ENCODE assay signal across 8 cellular contexts in the genomic region with DNA sequence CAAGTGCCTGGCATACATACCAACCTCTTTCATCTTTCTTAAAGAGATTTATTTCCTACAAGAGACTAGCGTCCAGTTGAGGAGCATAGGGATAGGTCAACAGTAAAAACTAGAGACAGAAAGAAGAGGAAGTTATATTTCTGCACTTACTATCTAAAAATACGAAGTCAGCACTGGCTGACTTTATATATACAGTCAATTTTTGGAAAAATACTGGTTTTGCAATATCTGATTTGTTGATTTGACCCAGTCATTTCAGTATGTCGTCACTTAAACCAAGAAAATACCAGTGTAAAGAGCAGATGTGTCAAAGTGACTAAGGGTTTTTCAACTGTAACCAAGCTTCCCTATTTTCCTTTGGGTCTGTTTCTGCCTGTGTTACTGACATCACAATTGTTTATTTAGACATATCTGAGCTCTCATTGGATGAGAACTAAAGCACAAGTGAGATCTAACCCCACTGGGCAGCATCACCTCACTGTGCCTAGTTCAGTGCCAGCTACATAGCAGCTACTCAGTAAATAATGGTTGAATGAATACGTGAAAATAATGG. TPM values are rescaled to one million over a fixed set of nuclear protein-coding genes. Genes with fewer than 3 reads are reported as not detected.
DNase-seq lines count a peak whose midpoint lies in the region; ATAC-seq and TF ChIP-seq lines count a peak whose summit lies in the region.

No MANE protein-coding gene starts in this region.

- no peaks in the 10 kb centered on the region for H3K27me3 ChIP-seq in rectal smooth muscle tissue (ENCODE audit: control insufficient read depth, insufficient read depth, low read length)

- no peak overlapping the region for H3K9ac ChIP-seq in rectal smooth muscle tissue (ENCODE audit: low read length)

- peaks cover 84% of the 10 kb centered on the region for H3K4me1 Mint-ChIP-seq in activated T-helper 1 cell treated with anti-CD3 and anti-CD28 coated beads, Interleukin-12 subunit alpha, Interleukin-12 subunit beta, Interleukin-2, Interleukin-4 antibody, amounts not matched to agents 30 ng/mL and 10 ng/mL and 1 ng/mL, durations not matched to agents 14 hours and 24 hours and 36 hours (ENCODE audit: low read depth)

- peaks cover 73% of the 10 kb centered on the region for H3K36me3 Mint-ChIP-seq in activated T-helper 1 cell treated with anti-CD3 and anti-CD28 coated beads, Interleukin-12 subunit alpha, Interleukin-12 subunit beta, Interleukin-2, Interleukin-4 antibody, amounts not matched to agents 30 ng/mL and 10 ng/mL and 1 ng/mL, durations not matched to agents 14 hours and 24 hours and 36 hours (ENCODE audit: low read depth)

- peak overlapping the region; percentile 69 for H3K4me3 Mint-ChIP-seq in activated T-helper 1 cell treated with anti-CD3 and anti-CD28 coated beads, Interleukin-12 subunit alpha, Interleukin-12 subunit beta, Interleukin-2, Interleukin-4 antibody, amounts not matched to agents 30 ng/mL and 10 ng/mL and 1 ng/mL, durations not matched to agents 14 hours and 24 hours and 36 hours

- CTCF ChIA-PET in HEK293T (lab: Yijun Ruan, JAX): no interaction called here

- peak overlapping the region; percentile 12 for H3K27ac ChIP-seq in rectal smooth muscle tissue (ENCODE audit: low read depth, low read length)

- no peak for DNase-seq in activated T-helper 1 cell treated with anti-CD3 and anti-CD28 coated beads, Interleukin-12 subunit alpha, Interleukin-12 subunit beta, Interleukin-2, Interleukin-4 antibody, amounts not matched to agents 30 ng/mL and 10 ng/mL and 1 ng/mL, durations not matched to agents 14 hours and 24 hours and 36 hours (ENCODE audit: low spot score)
- DNase-seq in DMS79 (lab: John Stamatoyannopoulos, UW) (no peak), HEK293T (ENCODE audit: extremely low spot score) (no peak), NCI-H345 (lab: John Stamatoyannopoulos, UW) (no peak)
- DNase-seq in activated effector memory CD4-positive, alpha-beta T cell treated with anti-CD3 and anti-CD28 coated beads, Interleukin-2, amount 50 U/mL, for 16 hours: no peak

- intact Hi-C loops in activated T-helper 1 cell treated with anti-CD3 and anti-CD28 coated beads, Interleukin-12 subunit alpha, Interleukin-12 subunit beta, Interleukin-2, Interleukin-4 antibody, amounts not matched to agents 30 ng/mL and 10 ng/mL and 1 ng/mL, durations not matched to agents 14 hours and 24 hours and 36 hours (cut with micrococcal nuclease): loop anchor here (1.0 to 2.0 kb wide), 9 partner anchors 8 to 478 kb away; no protein-coding TSS in a partner anchor

- no peaks in the 10 kb centered on the region for H3K9me3 Mint-ChIP-seq in activated T-helper 1 cell treated with anti-CD3 and anti-CD28 coated beads, Interleukin-12 subunit alpha, Interleukin-12 subunit beta, Interleukin-2, Interleukin-4 antibody, amounts not matched to agents 30 ng/mL and 10 ng/mL and 1 ng/mL, durations not matched to agents 14 hours and 24 hours and 36 hours

- H3K36me3 ChIP-seq in rectal smooth muscle tissue (ENCODE audit: control insufficient read depth, insufficient read depth, low read length): no peaks in the 10 kb centered on the region

- H3K4me3 ChIP-seq in rectal smooth muscle tissue (ENCODE audit: low read length): no peak overlapping the region

- peak overlapping the region; percentile 91 for H3K27ac Mint-ChIP-seq in activated T-helper 1 cell treated with anti-CD3 and anti-CD28 coated beads, Interleukin-12 subunit alpha, Interleukin-12 subunit beta, Interleukin-2, Interleukin-4 antibody, amounts not matched to agents 30 ng/mL and 10 ng/mL and 1 ng/mL, durations not matched to agents 14 hours and 24 hours and 36 hours

- H3K4me1 ChIP-seq in rectal smooth muscle tissue (ENCODE audit: control insufficient read depth, insufficient read depth, low read length): no peaks in the 10 kb centered on the region

- POLR2A ChIA-PET in HEK293T (lab: Yijun Ruan, JAX): no interaction called here

- no peaks in the 10 kb centered on the region for H3K27me3 Mint-ChIP-seq in activated T-helper 1 cell treated with anti-CD3 and anti-CD28 coated beads, Interleukin-12 subunit alpha, Interleukin-12 subunit beta, Interleukin-2, Interleukin-4 antibody, amounts not matched to agents 30 ng/mL and 10 ng/mL and 1 ng/mL, durations not matched to agents 14 hours and 24 hours and 36 hours (ENCODE audit: insufficient read depth)

- ATAC-seq in GM18909 (IDR thresholded peaks at IDR 0.05; ENCODE audit: poor library complexity, unreplicated experiment) (peak; percentile 67), HG03342 (IDR thresholded peaks at IDR 0.05; ENCODE audit: unreplicated experiment) (peak; percentile 65)

TF ChIP-seq in HEK293T, 16 proteins besides CTCF, POLR2A, EP300 and RAD21:
- TF ChIP-seq ELF4 (IDR thresholded peaks at IDR 0.05): no peak
- TF ChIP-seq FOXM1 (IDR thresholded peaks at IDR 0.05; ENCODE audit: borderline replicate concordance): no peak
- no peak for TF ChIP-seq NFRKB (IDR thresholded peaks at IDR 0.05)
- no peak for TF ChIP-seq FOXA1 (IDR thresholded peaks at IDR 0.05)
- TF ChIP-seq SUZ12 (IDR thresholded peaks at IDR 0.05): no peak
- no peak for TF ChIP-seq CTBP1 (IDR thresholded peaks at IDR 0.05; ENCODE audit: borderline replicate concordance)
- no peak for TF ChIP-seq L3MBTL2 (conservative IDR thresholded peaks at IDR 0.05)
- TF ChIP-seq, protein P1, sequence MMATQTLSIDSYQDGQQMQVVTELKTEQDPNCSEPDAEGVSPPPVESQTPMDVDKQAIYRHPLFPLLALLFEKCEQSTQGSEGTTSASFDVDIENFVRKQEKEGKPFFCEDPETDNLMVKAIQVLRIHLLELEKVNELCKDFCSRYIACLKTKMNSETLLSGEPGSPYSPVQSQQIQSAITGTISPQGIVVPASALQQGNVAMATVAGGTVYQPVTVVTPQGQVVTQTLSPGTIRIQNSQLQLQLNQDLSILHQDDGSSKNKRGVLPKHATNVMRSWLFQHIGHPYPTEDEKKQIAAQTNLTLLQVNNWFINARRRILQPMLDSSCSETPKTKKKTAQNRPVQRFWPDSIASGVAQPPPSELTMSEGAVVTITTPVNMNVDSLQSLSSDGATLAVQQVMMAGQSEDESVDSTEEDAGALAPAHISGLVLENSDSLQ (IDR thresholded peaks at IDR 0.05): no peak
- no peak for TF ChIP-seq BHLHE40 (IDR thresholded peaks at IDR 0.05; ENCODE audit: borderline replicate concordance)
- TF ChIP-seq SP1 (IDR thresholded peaks at IDR 0.05): no peak
- TF ChIP-seq TARDBP (IDR thresholded peaks at IDR 0.05): no peak
- TF ChIP-seq ZNF384 (IDR thresholded peaks at IDR 0.05): no peak
- TF ChIP-seq ARNT (IDR thresholded peaks at IDR 0.05): no peak
- TF ChIP-seq FOXK2 (IDR thresholded peaks at IDR 0.05): no peak
- TF ChIP-seq HDGF (IDR thresholded peaks at IDR 0.05; ENCODE audit: borderline replicate concordance): no peak
- TF ChIP-seq LEF1 (IDR thresholded peaks at IDR 0.05; ENCODE audit: borderline replicate concordance): no peak

RNA-seq across cellular contexts. Expression of a gene that starts 23.0 kb away (rescaled TPM):
- 296 and 302 TPM in 2 replicates for total RNA-seq in activated T-helper 1 cell treated with anti-CD3 and anti-CD28 coated beads, Interleukin-12 subunit alpha, Interleukin-12 subunit beta, Interleukin-2, Interleukin-4 antibody, amounts not matched to agents 30 ng/mL and 10 ng/mL and 1 ng/mL, durations not matched to agents 14 hours and 24 hours and 36 hours
